In the genomic region with DNA sequence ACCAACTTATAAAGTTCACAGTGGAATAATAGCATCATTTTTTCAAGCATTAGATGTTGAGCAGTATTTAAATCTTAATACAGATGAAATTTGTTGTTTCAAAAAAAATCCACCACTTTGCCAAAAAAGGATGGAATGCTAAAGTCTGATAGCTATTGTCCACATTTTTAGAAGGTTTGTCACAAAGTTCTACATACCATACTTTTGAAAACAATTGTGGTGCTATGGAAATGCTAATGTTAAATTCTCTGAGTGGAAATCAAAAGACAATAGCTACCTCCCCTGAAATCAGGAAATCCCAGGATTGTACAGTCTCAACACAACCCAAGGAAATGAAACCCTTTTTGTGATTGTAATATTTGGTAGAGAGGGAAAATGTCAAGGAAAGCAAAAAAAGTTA, we compare ENCODE assay signal across 2 cellular contexts.
TF ChIP-seq lines count a peak whose summit lies in the region.

No MANE protein-coding gene starts in this region.

TF ChIP-seq in SK-N-SH treated with all-trans-retinoic acid at 6 μM for 48 hours, 23 proteins besides CTCF, POLR2A, EP300 and RAD21:
- TF ChIP-seq ZNF565 (CRISPR knock-in tag; conservative IDR thresholded peaks at IDR 0.05; ENCODE audit: low read depth) (no peak), PPARA (CRISPR knock-in tag; IDR thresholded peaks at IDR 0.05; ENCODE audit: borderline replicate concordance) (no peak), ARNTL (CRISPR knock-in tag; IDR thresholded peaks at IDR 0.05; ENCODE audit: borderline replicate concordance, low read depth) (no peak), ZNF8 (CRISPR knock-in tag; IDR thresholded peaks at IDR 0.05) (no peak), CSDC2 (CRISPR knock-in tag; IDR thresholded peaks at IDR 0.05) (no peak), ZFP30 (CRISPR knock-in tag; IDR thresholded peaks at IDR 0.05) (no peak), ZNF70 (CRISPR knock-in tag; IDR thresholded peaks at IDR 0.05) (no peak)
- TF ChIP-seq, protein P1, sequence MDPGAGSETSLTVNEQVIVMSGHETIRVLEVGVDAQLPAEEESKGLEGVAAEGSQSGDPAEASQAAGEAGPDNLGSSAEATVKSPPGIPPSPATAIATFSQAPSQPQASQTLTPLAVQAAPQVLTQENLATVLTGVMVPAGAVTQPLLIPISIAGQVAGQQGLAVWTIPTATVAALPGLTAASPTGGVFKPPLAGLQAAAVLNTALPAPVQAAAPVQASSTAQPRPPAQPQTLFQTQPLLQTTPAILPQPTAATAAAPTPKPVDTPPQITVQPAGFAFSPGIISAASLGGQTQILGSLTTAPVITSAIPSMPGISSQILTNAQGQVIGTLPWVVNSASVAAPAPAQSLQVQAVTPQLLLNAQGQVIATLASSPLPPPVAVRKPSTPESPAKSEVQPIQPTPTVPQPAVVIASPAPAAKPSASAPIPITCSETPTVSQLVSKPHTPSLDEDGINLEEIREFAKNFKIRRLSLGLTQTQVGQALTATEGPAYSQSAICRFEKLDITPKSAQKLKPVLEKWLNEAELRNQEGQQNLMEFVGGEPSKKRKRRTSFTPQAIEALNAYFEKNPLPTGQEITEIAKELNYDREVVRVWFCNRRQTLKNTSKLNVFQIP (CRISPR knock-in tag; IDR thresholded peaks at IDR 0.05; ENCODE audit: borderline replicate concordance, low read depth): no peak
- TF ChIP-seq, protein P2, sequence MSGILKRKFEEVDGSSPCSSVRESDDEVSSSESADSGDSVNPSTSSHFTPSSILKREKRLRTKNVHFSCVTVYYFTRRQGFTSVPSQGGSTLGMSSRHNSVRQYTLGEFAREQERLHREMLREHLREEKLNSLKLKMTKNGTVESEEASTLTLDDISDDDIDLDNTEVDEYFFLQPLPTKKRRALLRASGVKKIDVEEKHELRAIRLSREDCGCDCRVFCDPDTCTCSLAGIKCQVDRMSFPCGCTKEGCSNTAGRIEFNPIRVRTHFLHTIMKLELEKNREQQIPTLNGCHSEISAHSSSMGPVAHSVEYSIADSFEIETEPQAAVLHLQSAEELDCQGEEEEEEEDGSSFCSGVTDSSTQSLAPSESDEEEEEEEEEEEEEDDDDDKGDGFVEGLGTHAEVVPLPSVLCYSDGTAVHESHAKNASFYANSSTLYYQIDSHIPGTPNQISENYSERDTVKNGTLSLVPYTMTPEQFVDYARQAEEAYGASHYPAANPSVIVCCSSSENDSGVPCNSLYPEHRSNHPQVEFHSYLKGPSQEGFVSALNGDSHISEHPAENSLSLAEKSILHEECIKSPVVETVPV (CRISPR knock-in tag; IDR thresholded peaks at IDR 0.05): no peak
- TF ChIP-seq, protein P3, sequence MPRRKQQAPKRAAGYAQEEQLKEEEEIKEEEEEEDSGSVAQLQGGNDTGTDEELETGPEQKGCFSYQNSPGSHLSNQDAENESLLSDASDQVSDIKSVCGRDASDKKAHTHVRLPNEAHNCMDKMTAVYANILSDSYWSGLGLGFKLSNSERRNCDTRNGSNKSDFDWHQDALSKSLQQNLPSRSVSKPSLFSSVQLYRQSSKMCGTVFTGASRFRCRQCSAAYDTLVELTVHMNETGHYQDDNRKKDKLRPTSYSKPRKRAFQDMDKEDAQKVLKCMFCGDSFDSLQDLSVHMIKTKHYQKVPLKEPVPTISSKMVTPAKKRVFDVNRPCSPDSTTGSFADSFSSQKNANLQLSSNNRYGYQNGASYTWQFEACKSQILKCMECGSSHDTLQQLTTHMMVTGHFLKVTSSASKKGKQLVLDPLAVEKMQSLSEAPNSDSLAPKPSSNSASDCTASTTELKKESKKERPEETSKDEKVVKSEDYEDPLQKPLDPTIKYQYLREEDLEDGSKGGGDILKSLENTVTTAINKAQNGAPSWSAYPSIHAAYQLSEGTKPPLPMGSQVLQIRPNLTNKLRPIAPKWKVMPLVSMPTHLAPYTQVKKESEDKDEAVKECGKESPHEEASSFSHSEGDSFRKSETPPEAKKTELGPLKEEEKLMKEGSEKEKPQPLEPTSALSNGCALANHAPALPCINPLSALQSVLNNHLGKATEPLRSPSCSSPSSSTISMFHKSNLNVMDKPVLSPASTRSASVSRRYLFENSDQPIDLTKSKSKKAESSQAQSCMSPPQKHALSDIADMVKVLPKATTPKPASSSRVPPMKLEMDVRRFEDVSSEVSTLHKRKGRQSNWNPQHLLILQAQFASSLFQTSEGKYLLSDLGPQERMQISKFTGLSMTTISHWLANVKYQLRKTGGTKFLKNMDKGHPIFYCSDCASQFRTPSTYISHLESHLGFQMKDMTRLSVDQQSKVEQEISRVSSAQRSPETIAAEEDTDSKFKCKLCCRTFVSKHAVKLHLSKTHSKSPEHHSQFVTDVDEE (CRISPR knock-in tag; IDR thresholded peaks at IDR 0.05): no peak

TF ChIP-seq in endothelial cell of umbilical vein, 7 proteins besides CTCF, POLR2A, EP300 and RAD21:
- TF ChIP-seq, protein P4, sequence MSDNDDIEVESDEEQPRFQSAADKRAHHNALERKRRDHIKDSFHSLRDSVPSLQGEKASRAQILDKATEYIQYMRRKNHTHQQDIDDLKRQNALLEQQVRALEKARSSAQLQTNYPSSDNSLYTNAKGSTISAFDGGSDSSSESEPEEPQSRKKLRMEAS (IDR thresholded peaks at IDR 0.05; ENCODE audit: insufficient read depth, insufficient read length): no peak
- TF ChIP-seq JUN (IDR thresholded peaks at IDR 0.05; ENCODE audit: borderline replicate concordance, insufficient read depth, insufficient read length, low read depth) (no peak), EZH2 (IDR thresholded peaks at IDR 0.05; ENCODE audit: borderline replicate concordance, low read depth, low read length, severe bottlenecking) (no peak), POLR2AphosphoS5 (IDR thresholded peaks at IDR 0.05; ENCODE audit: insufficient read depth, low read depth, low read length) (no peak), GATA2 (IDR thresholded peaks at IDR 0.05; ENCODE audit: insufficient read depth, insufficient read length, low read depth, low read length) (no peak), FOS (IDR thresholded peaks at IDR 0.05; ENCODE audit: borderline replicate concordance, insufficient read depth, low read length) (no peak), MYC (IDR thresholded peaks at IDR 0.05; ENCODE audit: low read depth, low read length) (no peak)
